In genomic region chr22:36249160-36249559, GRCh38 we compare ENCODE assay signal across 27 cellular contexts. TPM values are rescaled to one million over a fixed set of nuclear protein-coding genes. Genes with fewer than 3 reads are reported as not detected.
"Had no signal": no experiment of that assay in that cellular context is flagged by ENCODE, and none has a peak within 500 bp of the region (broad histone marks: within the 10 kb centered on the region; RNA-seq: fewer than 3 reads in every experiment).

No MANE protein-coding gene starts in this region.

- H3K27ac ChIP-seq: breast epithelium, parathyroid adenoma, spleen, testis, transverse colon, WERI-Rb-1 had no signal

- DNase-seq: activated CD4-positive, alpha-beta T cell treated with anti-CD3 and anti-CD28 coated beads for 48 hours; activated CD4-positive, alpha-beta T cell treated with anti-CD3 and anti-CD28 coated beads, Interleukin-2, amount 50 U/mL, for 48 hours; activated CD8-positive, alpha-beta memory T cell treated with anti-CD3 and anti-CD28 coated beads for 24 hours; activated effector memory CD4-positive, alpha-beta T cell treated with Interleukin-2 at 50 U/mL for 16 hours; activated naive CD4-positive, alpha-beta T cell treated with anti-CD3 and anti-CD28 coated beads, Interleukin-2, amount 10 ng/mL, durations not matched to agents 7 days and 5 days; activated naive CD8-positive, alpha-beta T cell treated with anti-CD3 and anti-CD28 coated beads, Interleukin-2, amount 10 ng/mL, durations not matched to agents 7 days and 5 days; central memory CD4-positive, alpha-beta T cell; glutamatergic neuron; left cardiac atrium; left ventricle myocardium superior; naive thymus-derived CD8-positive, alpha-beta T cell; nucleus accumbens; right cardiac atrium; spleen; stimulated activated CD4-positive, alpha-beta T cell treated with anti-CD3 and anti-CD28 coated beads, Interleukin-2, amount 100 ng/mL, for 48 hours; stimulated activated naive CD8-positive, alpha-beta T cell treated with anti-CD3 and anti-CD28 coated beads, Interleukin-15, Interleukin-2, amounts not matched to agents 100 U/mL and 50 U/mL, for 24 hours; SW 1271; T-helper 9 cell; testis; transverse colon; WERI-Rb-1 had no signal

- H3K27ac Mint-ChIP-seq: activated naive CD4-positive, alpha-beta T cell treated with anti-CD3 and anti-CD28 coated beads, Interleukin-2, amount 10 ng/mL, durations not matched to agents 7 days and 5 days; activated naive CD8-positive, alpha-beta T cell treated with anti-CD3 and anti-CD28 coated beads, Interleukin-2, amount 10 ng/mL, durations not matched to agents 7 days and 5 days; mesothelial cell of epicardium; T-helper 1 cell treated with Interleukin-12 subunit alpha and Interleukin-12 subunit beta and Interleukin-4 antibody, amounts not matched to agents 30 μg/mL and 1 μg/mL, for 36 hours had no signal

- H3K4me1 Mint-ChIP-seq: neural crest cell had no signal

- H3K4me3 Mint-ChIP-seq: activated naive CD4-positive, alpha-beta T cell treated with anti-CD3 and anti-CD28 coated beads, Interleukin-2, amount 10 ng/mL, durations not matched to agents 7 days and 5 days; activated naive CD8-positive, alpha-beta T cell treated with anti-CD3 and anti-CD28 coated beads, Interleukin-2, amount 10 ng/mL, durations not matched to agents 7 days and 5 days; mesothelial cell of epicardium; naive thymus-derived CD8-positive, alpha-beta T cell; neural crest cell; T-helper 1 cell treated with Interleukin-12 subunit alpha and Interleukin-12 subunit beta and Interleukin-4 antibody, amounts not matched to agents 30 μg/mL and 1 μg/mL, for 36 hours had no signal

- H3K27me3 Mint-ChIP-seq: activated naive CD8-positive, alpha-beta T cell treated with anti-CD3 and anti-CD28 coated beads, Interleukin-2, amount 10 ng/mL, durations not matched to agents 7 days and 5 days; naive thymus-derived CD8-positive, alpha-beta T cell had no signal

RNA-seq across cellular contexts. Expression of gene APOL1, which starts 3.8 kb away (rescaled TPM):
- total RNA-seq: neural crest cell had no signal

RNA-seq across cellular contexts. Expression of gene APOL4, which starts 47.6 kb away (rescaled TPM):
- total RNA-seq: epithelial cell of proximal tubule; naive thymus-derived CD8-positive, alpha-beta T cell; neural crest cell had no signal
